In genomic region chr5:95392593-95393182, GRCh38 we compare ENCODE assay signal across 11 cellular contexts. TPM values are rescaled to one million over a fixed set of nuclear protein-coding genes. Genes with fewer than 3 reads are reported as not detected.
DNase-seq lines count a peak whose midpoint lies in the region; ATAC-seq and TF ChIP-seq lines count a peak whose summit lies in the region.
"Had no signal": no experiment of that assay in that cellular context is flagged by ENCODE, and none has a peak within 500 bp of the region (broad histone marks: within the 10 kb centered on the region; RNA-seq: fewer than 3 reads in every experiment).

No MANE protein-coding gene starts in this region.

- H3K4me3 ChIP-seq in endocrine pancreas (ENCODE audit: control insufficient read depth, insufficient read depth, low read length), result peak overlapping the region; percentile 22
- H3K4me3 ChIP-seq in parathyroid adenoma (ENCODE audit: low read depth, low read length), result peak overlapping the region; percentile 50
- no peak overlapping the region for H3K4me3 ChIP-seq in lower leg skin (ENCODE audit: low read depth, poor library complexity, severe bottlenecking)
- H3K4me3 ChIP-seq: skin epidermis, upper lobe of left lung had no signal

- ATAC-seq in GM19452 (IDR thresholded peaks at IDR 0.05; ENCODE audit: unreplicated experiment), result no peak
- ATAC-seq: activated T-cell treated with anti-CD3 and anti-CD28 coated beads, Interleukin-2, amount 50 U/mL, for 72 hours had no signal

- H3K4me1 Mint-ChIP-seq in HFFc6 (ENCODE audit: low read depth), result no peaks in the 10 kb centered on the region

- H3K9me3 ChIP-seq in endocrine pancreas (ENCODE audit: control insufficient read depth, low read length), result no peaks in the 10 kb centered on the region
- no peaks in the 10 kb centered on the region for H3K9me3 ChIP-seq in parathyroid adenoma (ENCODE audit: control insufficient read depth, low read length)
- H3K9me3 ChIP-seq: upper lobe of left lung had no signal

- H3K27me3 ChIP-seq in endocrine pancreas (ENCODE audit: control insufficient read depth, insufficient read depth, low read length) (no peaks in the 10 kb centered on the region), parathyroid adenoma (ENCODE audit: control insufficient read depth, insufficient read depth, low read length) (no peaks in the 10 kb centered on the region)
- H3K27me3 ChIP-seq: upper lobe of left lung had no signal

- peaks cover 4% of the 10 kb centered on the region for H3K27me3 Mint-ChIP-seq in HFFc6 (ENCODE audit: insufficient read depth)

- H3K9ac ChIP-seq in endocrine pancreas (ENCODE audit: control insufficient read depth, insufficient read depth, low read length) (no peak overlapping the region), parathyroid adenoma (no peak overlapping the region)

- H3K27ac Mint-ChIP-seq in HFFc6, result no peak overlapping the region; the same call in 1 of the 2 replicates
- H3K27ac Mint-ChIP-seq: activated T-cell treated with anti-CD3 and anti-CD28 coated beads, Interleukin-2, amount 50 U/mL, for 72 hours had no signal

- no peaks in the 10 kb centered on the region for H3K36me3 ChIP-seq in endocrine pancreas (ENCODE audit: control insufficient read depth, insufficient read depth, low read length)
- H3K36me3 ChIP-seq in parathyroid adenoma (ENCODE audit: control insufficient read depth, insufficient read depth, low read length), result no peaks in the 10 kb centered on the region
- H3K36me3 ChIP-seq: upper lobe of left lung had no signal

- TF ChIP-seq CTCF in HFFc6 (IDR thresholded peaks at IDR 0.05) (no peak), parathyroid adenoma (IDR thresholded peaks at IDR 0.05) (no peak), lower leg skin (IDR thresholded peaks at IDR 0.05) (no peak)

- intact Hi-C loops in lower leg skin (cut with DNase I; ENCODE audit: low total_unique reads), result no loop called here

- no peaks in the 10 kb centered on the region for H3K79me2 ChIP-seq in parathyroid adenoma

- DNase-seq in HFFc6 (peak; percentile 8), NCI-H69 (lab: John Stamatoyannopoulos, UW) (peak; percentile 61), AG08395 (ENCODE audit: low spot score) (no peak), lower leg skin (ENCODE audit: low spot score in 2 of 2) (no peak)
- DNase-seq in effector CD8-positive, alpha-beta T cell (lab: John Stamatoyannopoulos, UW), result no peak
- DNase-seq: activated T-cell treated with anti-CD3 and anti-CD28 coated beads, Interleukin-2, amount 50 U/mL, for 72 hours; upper lobe of left lung had no signal

- peak overlapping the region; percentile 60 for H3K4me2 ChIP-seq in parathyroid adenoma (ENCODE audit: low read length)

- no peak for TF ChIP-seq POLR2A in lower leg skin (IDR thresholded peaks at IDR 0.05)

- H3K27ac ChIP-seq in parathyroid adenoma, result no peak overlapping the region
- H3K27ac ChIP-seq: skin epidermis, upper lobe of left lung had no signal

- H2AFZ ChIP-seq in parathyroid adenoma, result peak overlapping the region; percentile 62

- 0% methylated on average over 1 of the region's 1 CpG for WGBS in lower leg skin, 2 donors

- H3K4me1 ChIP-seq in endocrine pancreas (ENCODE audit: control insufficient read depth, insufficient read depth, low read length), result no peaks in the 10 kb centered on the region
- H3K4me1 ChIP-seq in parathyroid adenoma, result no peaks in the 10 kb centered on the region
- H3K4me1 ChIP-seq: upper lobe of left lung had no signal

- H3K36me3 Mint-ChIP-seq in HFFc6 (ENCODE audit: low read depth), result no peaks in the 10 kb centered on the region

- H3K4me3 Mint-ChIP-seq in HFFc6, result no peak overlapping the region
- H3K4me3 Mint-ChIP-seq: activated T-cell treated with anti-CD3 and anti-CD28 coated beads, Interleukin-2, amount 50 U/mL, for 72 hours had no signal

- H3K9me3 Mint-ChIP-seq in HFFc6, result no peaks in the 10 kb centered on the region
- H3K9me3 Mint-ChIP-seq: activated T-cell treated with anti-CD3 and anti-CD28 coated beads, Interleukin-2, amount 50 U/mL, for 72 hours had no signal

RNA-seq across cellular contexts. Expression of gene FAM81B, which starts 1.5 kb away (rescaled TPM):
- not detected for total RNA-seq in HFFc6 (2021; fragmentation: NEBNext Ultra II Directional; extraction: Animal tissue kit (Norgen Biotek cat#: 25700))
- total RNA-seq in lower leg skin, result not detected
- total RNA-seq: activated T-cell treated with anti-CD3 and anti-CD28 coated beads, Interleukin-2, amount 50 U/mL, for 72 hours had no signal

Comparison
In these comparisons a context has a peak if more than half of its experiments do, and no peak if none do; other contexts are left out.
1. DNase-seq: peak in HFFc6 (single experiment) and NCI-H69 (single experiment); none in effector CD8-positive, alpha-beta T cell (single experiment), AG08395 (single experiment) and lower leg skin (0 of 2).